2 cellular contexts compared by ENCODE assay signal in the genomic region with DNA sequence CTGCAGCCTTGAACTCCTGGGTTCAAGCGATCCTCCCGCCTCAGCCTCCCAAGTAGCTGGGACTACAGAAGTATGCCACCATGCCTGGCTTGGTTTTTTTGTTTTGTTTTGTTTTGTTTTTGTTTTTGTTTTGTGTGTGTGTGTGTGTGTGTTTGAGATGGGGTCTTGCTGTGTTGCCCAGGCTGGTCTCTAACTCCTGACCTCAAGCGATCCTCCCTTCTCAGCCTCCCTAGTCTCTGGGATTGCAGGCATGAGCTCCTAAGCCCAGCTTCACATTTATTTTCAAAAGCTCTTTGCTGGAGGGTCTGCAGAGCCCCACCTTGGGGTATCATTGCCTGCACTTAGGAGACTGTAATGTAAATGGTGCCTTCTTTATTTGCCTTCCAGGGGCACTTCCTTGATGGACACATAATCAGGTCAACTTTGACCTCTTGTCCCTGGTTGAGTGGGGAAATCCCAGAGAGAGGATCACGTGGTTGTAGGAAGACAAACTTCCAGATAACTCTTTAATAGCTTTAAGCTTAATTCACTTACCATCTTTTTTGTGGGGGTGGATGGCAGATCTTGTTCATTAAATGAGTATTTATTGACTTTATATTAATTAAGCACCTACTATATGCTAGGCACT.
TF ChIP-seq lines count a peak whose summit lies in the region.

No MANE protein-coding gene starts in this region.

TF ChIP-seq in HEK293, 187 proteins besides CTCF, POLR2A, EP300 and RAD21 (continued from another document):
- peak; percentile 67 for TF ChIP-seq ZNF121 (tag by site-specific recombination; IDR thresholded peaks at IDR 0.05)
- TF ChIP-seq ZNF768 (tag by site-specific recombination; IDR thresholded peaks at IDR 0.05) = no peak

TF ChIP-seq in K562, 482 proteins besides CTCF, POLR2A, EP300 and RAD21 (continued from another document):
- TF ChIP-seq CHCHD3 (CRISPR knock-in tag; IDR thresholded peaks at IDR 0.05) (no peak), HNRNPK (IDR thresholded peaks at IDR 0.05; ENCODE audit: low read depth, low read length, poor library complexity, severe bottlenecking) (no peak), BRD9 (IDR thresholded peaks at IDR 0.05; ENCODE audit: low read depth, partially characterized antibody) (no peak), NR2C2 (CRISPR knock-in tag; IDR thresholded peaks at IDR 0.05) (no peak), NR2C2 (tag; IDR thresholded peaks at IDR 0.05) (peak; percentile 35; the same call in 1 of the 2 replicates), FOXJ2 (tag; IDR thresholded peaks at IDR 0.05) (no peak), ZNF121 (CRISPR knock-in tag; conservative IDR thresholded peaks at IDR 0.05) (peak; percentile 62)
TF ChIP-seq in K562: peak in this region for 3.
